28 cellular contexts compared by ENCODE assay signal in the genomic region with DNA sequence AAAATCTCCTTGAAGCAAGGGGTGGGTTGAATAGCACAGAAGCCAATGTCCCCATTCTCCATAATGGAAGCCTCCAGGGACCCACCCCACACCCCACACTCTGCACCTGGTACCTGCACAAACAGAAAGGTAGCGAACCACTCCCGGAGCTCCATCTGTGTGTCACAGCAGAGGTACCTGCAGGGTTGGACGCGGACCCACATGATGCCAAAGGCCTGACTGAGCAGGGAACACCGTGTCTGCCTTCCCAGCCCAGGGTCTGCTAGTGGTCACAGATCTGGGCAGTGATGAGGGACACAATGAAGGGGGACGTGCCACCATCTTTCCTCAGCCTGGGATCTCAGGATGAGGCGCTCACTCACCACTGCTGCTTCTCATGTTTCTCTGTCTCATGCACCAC. TPM values are rescaled to one million over a fixed set of nuclear protein-coding genes. Genes with fewer than 3 reads are reported as not detected.
DNase-seq lines count a peak whose midpoint lies in the region; ATAC-seq and TF ChIP-seq lines count a peak whose summit lies in the region.
"Had no signal": no experiment of that assay in that cellular context is flagged by ENCODE, and none has a peak within 500 bp of the region (broad histone marks: within the 10 kb centered on the region; RNA-seq: fewer than 3 reads in every experiment).

No MANE protein-coding gene starts in this region.

- H3K9me3 ChIP-seq in T-helper 17 cell (ENCODE audit: control insufficient read depth, low read length, poor library complexity, severe bottlenecking) (no peaks in the 10 kb centered on the region), gastroesophageal sphincter (no peaks in the 10 kb centered on the region)
- H3K9me3 ChIP-seq: BE2C, left lung, mucosa of descending colon, spleen, tibial nerve had no signal

- H3K9me3 Mint-ChIP-seq in activated CD4-positive, alpha-beta T cell treated with anti-CD3 and anti-CD28 coated beads, Interleukin-2, amount 10 ng/mL, durations not matched to agents 7 days and 5 days = no peaks in the 10 kb centered on the region
- H3K9me3 Mint-ChIP-seq: activated B cell treated with CpG ODN at 0.5 μM for 24 hours; activated T-helper 1 cell treated with anti-CD3 and anti-CD28 coated beads, Interleukin-12 subunit alpha, Interleukin-12 subunit beta, Interleukin-2, Interleukin-4 antibody, amounts not matched to agents 30 ng/mL and 10 ng/mL and 1 ng/mL, durations not matched to agents 14 hours and 24 hours and 36 hours; stimulated activated naive CD8-positive, alpha-beta T cell treated with anti-CD3 and anti-CD28 coated beads, Interleukin-15, amount 100 ng/mL, for 72 hours had no signal

- H3K4me1 Mint-ChIP-seq in activated CD4-positive, alpha-beta T cell treated with anti-CD3 and anti-CD28 coated beads, Interleukin-2, amount 10 ng/mL, durations not matched to agents 7 days and 5 days = peaks cover 44% of the 10 kb centered on the region
- H3K4me1 Mint-ChIP-seq in T-helper 17 cell = peaks cover 29% of the 10 kb centered on the region

- CTCF ChIA-PET in activated CD4-positive, alpha-beta T cell treated with anti-CD3 and anti-CD28 coated beads, Interleukin-2, amount 10 ng/mL, durations not matched to agents 7 days and 5 days (lab: Charles Lee) = no interaction called here

- peaks cover 0 to 79% of the 10 kb centered on the region in 2 donors for H3K36me3 ChIP-seq in gastroesophageal sphincter

- peaks cover 0 to 39% (median 30%) of the 10 kb centered on the region in 3 donors for H3K4me1 ChIP-seq in gastroesophageal sphincter

- peaks cover 31% of the 10 kb centered on the region for H3K36me3 Mint-ChIP-seq in activated CD4-positive, alpha-beta T cell treated with anti-CD3 and anti-CD28 coated beads, Interleukin-2, amount 10 ng/mL, durations not matched to agents 7 days and 5 days (ENCODE audit: low read depth)
- peaks cover 7% of the 10 kb centered on the region for H3K36me3 Mint-ChIP-seq in T-helper 17 cell (ENCODE audit: low read depth)

- no peak for TF ChIP-seq POLR2A in gastroesophageal sphincter (IDR thresholded peaks at IDR 0.05)

- 80% methylated on average over 1 of the region's 7 CpGs; no CpG with 5 or more reads in 1 of the 2 donors for WGBS in gastroesophageal sphincter (ENCODE audit: low coverage in 1 of 2), 2 donors

- no peaks in the 10 kb centered on the region for H3K27me3 Mint-ChIP-seq in activated CD4-positive, alpha-beta T cell treated with anti-CD3 and anti-CD28 coated beads, Interleukin-2, amount 10 ng/mL, durations not matched to agents 7 days and 5 days
- H3K27me3 Mint-ChIP-seq in T-helper 17 cell = no peaks in the 10 kb centered on the region
- H3K27me3 Mint-ChIP-seq: activated B cell treated with CpG ODN at 0.5 μM for 24 hours; stimulated activated naive CD8-positive, alpha-beta T cell treated with anti-CD3 and anti-CD28 coated beads, Interleukin-15, amount 100 ng/mL, for 72 hours had no signal

- no peak for TF ChIP-seq CTCF in gastroesophageal sphincter (IDR thresholded peaks at IDR 0.05)

- no peak for TF ChIP-seq EP300 in gastroesophageal sphincter (IDR thresholded peaks at IDR 0.05)

- H3K27ac ChIP-seq in gastroesophageal sphincter = peak overlapping the region in 3 of 4 donors; percentile 43 to 69 (median 66)
- H3K27ac ChIP-seq in skin epidermis = peak overlapping the region in 14 of 21 experiments; percentile 4 to 82 (median 69)
- H3K27ac ChIP-seq: brain microvascular endothelial cell, SK-N-MC had no signal

- POLR2A ChIA-PET in activated CD4-positive, alpha-beta T cell treated with anti-CD3 and anti-CD28 coated beads, Interleukin-2, amount 10 ng/mL, durations not matched to agents 7 days and 5 days (lab: Charles Lee) = no interaction called here

- H3K4me3 ChIP-seq in gastroesophageal sphincter = no peak overlapping the region
- H3K4me3 ChIP-seq in skin epidermis = no peak overlapping the region
- H3K4me3 ChIP-seq: left lung, mucosa of descending colon, SK-N-MC, spleen, tibial nerve had no signal

- ATAC-seq in T-helper 17 cell (no peak), gastroesophageal sphincter (no peak), esophagus mucosa (no peak), GM21825 (IDR thresholded peaks at IDR 0.05; ENCODE audit: unreplicated experiment) (no peak)
- ATAC-seq: left lung; mucosa of descending colon; stimulated activated naive CD8-positive, alpha-beta T cell treated with anti-CD3 and anti-CD28 coated beads, Interleukin-15, amount 100 ng/mL, for 72 hours had no signal

- no peak for DNase-seq in activated CD4-positive, alpha-beta T cell treated with anti-CD3 and anti-CD28 coated beads, Interleukin-2, amount 10 ng/mL, durations not matched to agents 7 days and 5 days
- no peak for DNase-seq in activated CD4-positive, alpha-beta T cell treated with anti-CD3 and anti-CD28 coated beads, Interleukin-2, amount 50 U/mL, for 1 hour
- DNase-seq in T-helper 17 cell = no peak
- no peak for DNase-seq in kidney tubule cell (ENCODE audit: low spot score)
- DNase-seq: activated B cell treated with CpG ODN at 0.5 μM for 24 hours; BE2C; brain microvascular endothelial cell; cortex of kidney; EL; GOT3; Karpas-422; left lung; mucosa of descending colon; MV-4-11; NCI-H2171 treated with DMSO at 0.1 percent for 48 hours; NCI-H526; nucleus accumbens; spleen; stimulated activated CD4-positive, alpha-beta T cell treated with anti-CD3 and anti-CD28 coated beads, Interleukin-4, amount 100 ng/mL, for 24 hours; stimulated activated naive CD8-positive, alpha-beta T cell treated with anti-CD3 and anti-CD28 coated beads, Interleukin-15, amount 100 ng/mL, for 72 hours; T1000 had no signal

- H3K27ac Mint-ChIP-seq in activated CD4-positive, alpha-beta T cell treated with anti-CD3 and anti-CD28 coated beads, Interleukin-2, amount 10 ng/mL, durations not matched to agents 7 days and 5 days = peak overlapping the region; percentile 78
- peak overlapping the region; percentile 93 for H3K27ac Mint-ChIP-seq in T-helper 17 cell
- H3K27ac Mint-ChIP-seq: activated B cell treated with CpG ODN at 0.5 μM for 24 hours had no signal

- no peaks in the 10 kb centered on the region for H3K27me3 ChIP-seq in gastroesophageal sphincter
- H3K27me3 ChIP-seq: BE2C, brain microvascular endothelial cell, left lung, spleen, tibial nerve had no signal

- H3K4me3 Mint-ChIP-seq in activated CD4-positive, alpha-beta T cell treated with anti-CD3 and anti-CD28 coated beads, Interleukin-2, amount 10 ng/mL, durations not matched to agents 7 days and 5 days = no peak overlapping the region
- H3K4me3 Mint-ChIP-seq in T-helper 17 cell = no peak overlapping the region
- H3K4me3 Mint-ChIP-seq: activated B cell treated with CpG ODN at 0.5 μM for 24 hours had no signal

RNA-seq across cellular contexts. Expression of a gene that starts 13.1 kb away (rescaled TPM):
- under 1 TPM; 0.40 to 0.48 TPM for total RNA-seq in activated CD4-positive, alpha-beta T cell treated with anti-CD3 and anti-CD28 coated beads, Interleukin-2, amount 10 ng/mL, durations not matched to agents 7 days and 5 days
- total RNA-seq in T-helper 17 cell (1 to 10 TPM; 2.7 to 4.9 TPM), gastroesophageal sphincter (10 to 100 TPM; 31.6 to 54.2 (median 35.4) TPM), esophagus mucosa (6.0 TPM)
